In genomic region chr12:27619308-27619707, GRCh38 we compare ENCODE assay signal across 11 cellular contexts.
A peak's percentile ranks its signal among the peaks of the same experiment; 100 is the strongest.
DNase-seq lines count a peak whose midpoint lies in the region; ATAC-seq and TF ChIP-seq lines count a peak whose summit lies in the region.
"Had no signal": no experiment of that assay in that cellular context is flagged by ENCODE, and none has a peak within 500 bp of the region (broad histone marks: within the 10 kb centered on the region; RNA-seq: fewer than 3 reads in every experiment).

No MANE protein-coding gene starts in this region.

- H3K4me3 ChIP-seq in BJ (ENCODE audit: low read depth, low read length), result no peak overlapping the region
- H3K4me3 ChIP-seq in adrenal gland, result no peak overlapping the region
- H3K4me3 ChIP-seq in left lung, result no peak overlapping the region
- H3K4me3 ChIP-seq in neural progenitor cell, result no peak overlapping the region

- no peaks in the 10 kb centered on the region for H3K27me3 ChIP-seq in BJ (ENCODE audit: control insufficient read depth, insufficient read depth, low read length)
- no peaks in the 10 kb centered on the region for H3K27me3 ChIP-seq in adrenal gland
- no peaks in the 10 kb centered on the region for H3K27me3 ChIP-seq in left lung
- H3K27me3 ChIP-seq in neural progenitor cell, result no peaks in the 10 kb centered on the region

- H3K36me3 ChIP-seq in BJ (ENCODE audit: control insufficient read depth, insufficient read depth, low read length), result no peaks in the 10 kb centered on the region
- H3K36me3 ChIP-seq in adrenal gland (replicated peaks in 1 of 2), result no peaks in the 10 kb centered on the region
- H3K36me3 ChIP-seq in left lung, result no peaks in the 10 kb centered on the region
- H3K36me3 ChIP-seq in neural progenitor cell, result no peaks in the 10 kb centered on the region

- no peak overlapping the region for H2AFZ ChIP-seq in neural progenitor cell (replicated peaks)

- intact Hi-C loops in adrenal gland (cut with DNase I) (no loop called here), left lung (cut with DNase I) (no loop called here)

- H3K9ac ChIP-seq in neural progenitor cell, result no peak overlapping the region

- TF ChIP-seq CTCF in BJ (IDR thresholded peaks at IDR 0.05; ENCODE audit: insufficient read depth, low read depth, low read length), result no peak
- TF ChIP-seq CTCF in adrenal gland (IDR thresholded peaks at IDR 0.05), result no peak
- TF ChIP-seq CTCF in left lung (IDR thresholded peaks at IDR 0.05), result no peak
- TF ChIP-seq CTCF in neural progenitor cell (IDR thresholded peaks at IDR 0.05), result no peak

- H4K20me1 ChIP-seq in neural progenitor cell (ENCODE audit: low read depth), result no peaks in the 10 kb centered on the region

- CTCF ChIA-PET in BJ (lab: Yijun Ruan, JAX), result no interaction called here

- no peaks in the 10 kb centered on the region for H3K9me3 Mint-ChIP-seq in neural progenitor cell

- no peak overlapping the region for H3K4me3 Mint-ChIP-seq in neural progenitor cell
- H3K4me3 Mint-ChIP-seq: activated CD8-positive, alpha-beta memory T cell treated with anti-CD3 and anti-CD28 coated beads, Interleukin-2, amount 10 ng/mL, durations not matched to agents 7 days and 5 days had no signal

- no peak overlapping the region for H3K4me2 ChIP-seq in neural progenitor cell

- H3K36me3 Mint-ChIP-seq in neural progenitor cell, result peaks cover 3% of the 10 kb centered on the region
- H3K36me3 Mint-ChIP-seq: activated CD8-positive, alpha-beta memory T cell treated with anti-CD3 and anti-CD28 coated beads, Interleukin-2, amount 10 ng/mL, durations not matched to agents 7 days and 5 days had no signal

- H3K27ac ChIP-seq in adrenal gland (peak overlapping the region in 3 of 5 donors; percentile 0 to 67 (median 20)), left lung (peak overlapping the region in 1 of 2 donors; percentile 23), neural progenitor cell (no peak overlapping the region)

- POLR2A ChIA-PET in BJ (lab: Charles Lee), result no interaction called here

- no peaks in the 10 kb centered on the region for H3F3A ChIP-seq in neural progenitor cell (ENCODE audit: low read depth)

- H3K79me2 ChIP-seq in neural progenitor cell (ENCODE audit: low read depth), result no peaks in the 10 kb centered on the region

- H3K4me1 Mint-ChIP-seq in neural progenitor cell, result peaks cover 8% of the 10 kb centered on the region

- no peak overlapping the region for H3K27ac Mint-ChIP-seq in neural progenitor cell
- H3K27ac Mint-ChIP-seq: activated CD8-positive, alpha-beta memory T cell treated with anti-CD3 and anti-CD28 coated beads, Interleukin-2, amount 10 ng/mL, durations not matched to agents 7 days and 5 days had no signal

- TF ChIP-seq EP300 in Ishikawa (IDR thresholded peaks at IDR 0.05; ENCODE audit: borderline replicate concordance), result peak; percentile 87

- no peaks in the 10 kb centered on the region for H3K27me3 Mint-ChIP-seq in neural progenitor cell (ENCODE audit: insufficient read depth, low read depth)

- no peak for TF ChIP-seq POLR2A in adrenal gland (IDR thresholded peaks at IDR 0.05)

- peaks cover 5 to 27% of the 10 kb centered on the region in 2 donors for H3K4me1 ChIP-seq in adrenal gland (replicated peaks in 1 of 2)
- peaks cover 7 to 18% of the 10 kb centered on the region in 2 donors for H3K4me1 ChIP-seq in left lung
- no peaks in the 10 kb centered on the region for H3K4me1 ChIP-seq in neural progenitor cell

- no peaks in the 10 kb centered on the region for H3K9me3 ChIP-seq in adrenal gland (replicated peaks in 1 of 3)
- no peaks in the 10 kb centered on the region for H3K9me3 ChIP-seq in left lung
- H3K9me3 ChIP-seq in neural progenitor cell (ENCODE audit: low read depth), result no peaks in the 10 kb centered on the region

- ATAC-seq in left lung (peak; percentile 32), HG03025 (IDR thresholded peaks at IDR 0.05; ENCODE audit: low FRiP score, unreplicated experiment) (no peak), HG03135 (IDR thresholded peaks at IDR 0.05; ENCODE audit: unreplicated experiment) (no peak)
- ATAC-seq: activated CD8-positive, alpha-beta memory T cell treated with anti-CD3 and anti-CD28 coated beads, Interleukin-2, amount 10 ng/mL, durations not matched to agents 7 days and 5 days had no signal

- DNase-seq in BJ (ENCODE audit: low read depth) (peak; percentile 51), adrenal gland (peak in 4 of 7 donors; percentile 21 to 44 (median 26)), left lung (no peak), neural progenitor cell (ENCODE audit: low spot score) (no peak), GM19238 (ENCODE audit: insufficient read length, low spot score) (no peak)
- DNase-seq: activated CD8-positive, alpha-beta memory T cell treated with anti-CD3 and anti-CD28 coated beads, Interleukin-2, amount 10 ng/mL, durations not matched to agents 7 days and 5 days; NCI-H2171; stimulated activated CD4-positive, alpha-beta T cell treated with anti-CD3 and anti-CD28 coated beads, Interleukin-1b, Interleukin-23, amount 100 ng/mL, for 48 hours had no signal

- no peak for TF ChIP-seq RAD21 in Ishikawa (IDR thresholded peaks at IDR 0.05; ENCODE audit: low read depth)

TF ChIP-seq in Ishikawa, 13 proteins besides CTCF, POLR2A, EP300 and RAD21:
- TF ChIP-seq TEAD4 (IDR thresholded peaks at IDR 0.05), result peak; percentile 87
- TF ChIP-seq YY1 (IDR thresholded peaks at IDR 0.05; ENCODE audit: low read depth), result no peak
- TF ChIP-seq FOXM1 (IDR thresholded peaks at IDR 0.05; ENCODE audit: borderline replicate concordance, low read depth), result peak; percentile 57; the same call in 1 of the 2 replicates
- TF ChIP-seq TCF12 (IDR thresholded peaks at IDR 0.05; ENCODE audit: low read depth), result peak; percentile 62; the same call in 1 of the 2 replicates
- TF ChIP-seq, protein P1, sequence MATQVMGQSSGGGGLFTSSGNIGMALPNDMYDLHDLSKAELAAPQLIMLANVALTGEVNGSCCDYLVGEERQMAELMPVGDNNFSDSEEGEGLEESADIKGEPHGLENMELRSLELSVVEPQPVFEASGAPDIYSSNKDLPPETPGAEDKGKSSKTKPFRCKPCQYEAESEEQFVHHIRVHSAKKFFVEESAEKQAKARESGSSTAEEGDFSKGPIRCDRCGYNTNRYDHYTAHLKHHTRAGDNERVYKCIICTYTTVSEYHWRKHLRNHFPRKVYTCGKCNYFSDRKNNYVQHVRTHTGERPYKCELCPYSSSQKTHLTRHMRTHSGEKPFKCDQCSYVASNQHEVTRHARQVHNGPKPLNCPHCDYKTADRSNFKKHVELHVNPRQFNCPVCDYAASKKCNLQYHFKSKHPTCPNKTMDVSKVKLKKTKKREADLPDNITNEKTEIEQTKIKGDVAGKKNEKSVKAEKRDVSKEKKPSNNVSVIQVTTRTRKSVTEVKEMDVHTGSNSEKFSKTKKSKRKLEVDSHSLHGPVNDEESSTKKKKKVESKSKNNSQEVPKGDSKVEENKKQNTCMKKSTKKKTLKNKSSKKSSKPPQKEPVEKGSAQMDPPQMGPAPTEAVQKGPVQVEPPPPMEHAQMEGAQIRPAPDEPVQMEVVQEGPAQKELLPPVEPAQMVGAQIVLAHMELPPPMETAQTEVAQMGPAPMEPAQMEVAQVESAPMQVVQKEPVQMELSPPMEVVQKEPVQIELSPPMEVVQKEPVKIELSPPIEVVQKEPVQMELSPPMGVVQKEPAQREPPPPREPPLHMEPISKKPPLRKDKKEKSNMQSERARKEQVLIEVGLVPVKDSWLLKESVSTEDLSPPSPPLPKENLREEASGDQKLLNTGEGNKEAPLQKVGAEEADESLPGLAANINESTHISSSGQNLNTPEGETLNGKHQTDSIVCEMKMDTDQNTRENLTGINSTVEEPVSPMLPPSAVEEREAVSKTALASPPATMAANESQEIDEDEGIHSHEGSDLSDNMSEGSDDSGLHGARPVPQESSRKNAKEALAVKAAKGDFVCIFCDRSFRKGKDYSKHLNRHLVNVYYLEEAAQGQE (IDR thresholded peaks at IDR 0.05; ENCODE audit: low read depth), result no peak
- TF ChIP-seq NFIC (IDR thresholded peaks at IDR 0.05), result peak; percentile 47; the same call in 1 of the 2 replicates
- TF ChIP-seq, protein P2, sequence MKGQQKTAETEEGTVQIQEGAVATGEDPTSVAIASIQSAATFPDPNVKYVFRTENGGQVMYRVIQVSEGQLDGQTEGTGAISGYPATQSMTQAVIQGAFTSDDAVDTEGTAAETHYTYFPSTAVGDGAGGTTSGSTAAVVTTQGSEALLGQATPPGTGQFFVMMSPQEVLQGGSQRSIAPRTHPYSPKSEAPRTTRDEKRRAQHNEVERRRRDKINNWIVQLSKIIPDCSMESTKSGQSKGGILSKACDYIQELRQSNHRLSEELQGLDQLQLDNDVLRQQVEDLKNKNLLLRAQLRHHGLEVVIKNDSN (IDR thresholded peaks at IDR 0.05), result no peak
TF ChIP-seq in Ishikawa: peak in this region for 4.

Comparison
In these comparisons a context has a peak if more than half of its experiments do, and no peak if none do; other contexts are left out.
1. DNase-seq: peak in BJ (single experiment) and adrenal gland (4 of 7); none in left lung (0 of 2), neural progenitor cell (single experiment) and GM19238 (single experiment).